ENCODE assay signal across 16 cellular contexts in genomic region chr17:44757918-44758413, GRCh38. TPM values are rescaled to one million over a fixed set of nuclear protein-coding genes. Genes with fewer than 3 reads are reported as not detected.
DNase-seq lines count a peak whose midpoint lies in the region; ATAC-seq and TF ChIP-seq lines count a peak whose summit lies in the region.
"Had no signal": no experiment of that assay in that cellular context is flagged by ENCODE, and none has a peak within 500 bp of the region (broad histone marks: within the 10 kb centered on the region; RNA-seq: fewer than 3 reads in every experiment).

No MANE protein-coding gene starts in this region.

- H3K4me1 Mint-ChIP-seq in activated T-cell treated with anti-CD3 and anti-CD28 coated beads, Interleukin-2, amount 50 U/mL, for 72 hours (ENCODE audit: low read depth): no peaks in the 10 kb centered on the region
- peaks cover 1% of the 10 kb centered on the region for H3K4me1 Mint-ChIP-seq in activated T-cell treated with anti-CD3 and anti-CD28 coated beads, Interleukin-2, amount 50 U/mL, for 24 hours (ENCODE audit: low read depth)
- H3K4me1 Mint-ChIP-seq in activated T-helper 1 cell treated with anti-CD3 and anti-CD28 coated beads, Interleukin-12 subunit alpha, Interleukin-12 subunit beta, Interleukin-2, Interleukin-4 antibody, amounts not matched to agents 30 ng/mL and 10 ng/mL and 1 ng/mL, durations not matched to agents 14 hours and 24 hours and 36 hours (ENCODE audit: low read depth): no peaks in the 10 kb centered on the region
- H3K4me1 Mint-ChIP-seq in stimulated activated memory B cell treated with anti-CD40 and anti-IgM and Interleukin-4, amounts not matched to agents 10 μg/mL and 1 μg/mL and 100 μg/mL, for 72 hours: no peaks in the 10 kb centered on the region

- H3K9me3 Mint-ChIP-seq in activated T-cell treated with anti-CD3 and anti-CD28 coated beads, Interleukin-2, amount 50 U/mL, for 72 hours: no peaks in the 10 kb centered on the region
- no peaks in the 10 kb centered on the region for H3K9me3 Mint-ChIP-seq in activated T-cell treated with anti-CD3 and anti-CD28 coated beads, Interleukin-2, amount 50 U/mL, for 24 hours
- no peaks in the 10 kb centered on the region for H3K9me3 Mint-ChIP-seq in activated T-helper 1 cell treated with anti-CD3 and anti-CD28 coated beads, Interleukin-12 subunit alpha, Interleukin-12 subunit beta, Interleukin-2, Interleukin-4 antibody, amounts not matched to agents 30 ng/mL and 10 ng/mL and 1 ng/mL, durations not matched to agents 14 hours and 24 hours and 36 hours
- H3K9me3 Mint-ChIP-seq in stimulated activated memory B cell treated with anti-CD40 and anti-IgM and Interleukin-4, amounts not matched to agents 10 μg/mL and 1 μg/mL and 100 μg/mL, for 72 hours: no peaks in the 10 kb centered on the region

- peaks cover 29% of the 10 kb centered on the region for H3K27me3 Mint-ChIP-seq in activated T-cell treated with anti-CD3 and anti-CD28 coated beads, Interleukin-2, amount 50 U/mL, for 72 hours (ENCODE audit: low read depth)
- H3K27me3 Mint-ChIP-seq in activated T-cell treated with anti-CD3 and anti-CD28 coated beads, Interleukin-2, amount 50 U/mL, for 24 hours: peaks cover 37% of the 10 kb centered on the region
- H3K27me3 Mint-ChIP-seq in activated T-helper 1 cell treated with anti-CD3 and anti-CD28 coated beads, Interleukin-12 subunit alpha, Interleukin-12 subunit beta, Interleukin-2, Interleukin-4 antibody, amounts not matched to agents 30 ng/mL and 10 ng/mL and 1 ng/mL, durations not matched to agents 14 hours and 24 hours and 36 hours (ENCODE audit: insufficient read depth): peaks cover 36% of the 10 kb centered on the region
- H3K27me3 Mint-ChIP-seq in stimulated activated memory B cell treated with anti-CD40 and anti-IgM and Interleukin-4, amounts not matched to agents 10 μg/mL and 1 μg/mL and 100 μg/mL, for 72 hours: peaks cover 48% of the 10 kb centered on the region

- peaks cover 0 to 1% of the 10 kb centered on the region in 2 donors for H3K36me3 Mint-ChIP-seq in activated T-cell treated with anti-CD3 and anti-CD28 coated beads, Interleukin-2, amount 50 U/mL, for 72 hours (ENCODE audit: insufficient read depth in 2 of 2)
- no peaks in the 10 kb centered on the region for H3K36me3 Mint-ChIP-seq in activated T-cell treated with anti-CD3 and anti-CD28 coated beads, Interleukin-2, amount 50 U/mL, for 24 hours (ENCODE audit: low read depth)
- H3K36me3 Mint-ChIP-seq in activated T-helper 1 cell treated with anti-CD3 and anti-CD28 coated beads, Interleukin-12 subunit alpha, Interleukin-12 subunit beta, Interleukin-2, Interleukin-4 antibody, amounts not matched to agents 30 ng/mL and 10 ng/mL and 1 ng/mL, durations not matched to agents 14 hours and 24 hours and 36 hours (ENCODE audit: low read depth): no peaks in the 10 kb centered on the region
- H3K36me3 Mint-ChIP-seq in stimulated activated memory B cell treated with anti-CD40 and anti-IgM and Interleukin-4, amounts not matched to agents 10 μg/mL and 1 μg/mL and 100 μg/mL, for 72 hours: no peaks in the 10 kb centered on the region

- peaks cover 50% of the 10 kb centered on the region for H3K27me3 ChIP-seq in iPS-20b (ENCODE audit: insufficient read depth, low read length)
- H3K27me3 ChIP-seq in psoas muscle (ENCODE audit: insufficient read depth in 3 of 3, low read length in 2 of 3): peaks cover 0 to 45% (median 14%) of the 10 kb centered on the region in 3 donors

- H3K36me3 ChIP-seq in iPS-20b (ENCODE audit: insufficient read depth, low read depth, low read length): no peaks in the 10 kb centered on the region
- H3K36me3 ChIP-seq in psoas muscle (ENCODE audit: insufficient read depth in 1 of 2, low read depth in 1 of 2): no peaks in the 10 kb centered on the region
- H3K36me3 ChIP-seq: upper lobe of right lung had no signal

- TF ChIP-seq CTCF in psoas muscle (IDR thresholded peaks at IDR 0.05): no peak

- no peak overlapping the region for H3K9ac ChIP-seq in iPS-20b (ENCODE audit: low read depth, low read length)
- H3K9ac ChIP-seq: GM23248 had no signal

- intact Hi-C loops in activated T-helper 1 cell treated with anti-CD3 and anti-CD28 coated beads, Interleukin-12 subunit alpha, Interleukin-12 subunit beta, Interleukin-2, Interleukin-4 antibody, amounts not matched to agents 30 ng/mL and 10 ng/mL and 1 ng/mL, durations not matched to agents 14 hours and 24 hours and 36 hours (cut with micrococcal nuclease): no loop called here
- intact Hi-C loops in psoas muscle (cut with DNase I): no loop called here

- no peaks in the 10 kb centered on the region for H3K9me3 ChIP-seq in iPS-20b (ENCODE audit: insufficient read depth, low read depth, low read length)
- no peaks in the 10 kb centered on the region for H3K9me3 ChIP-seq in psoas muscle
- H3K9me3 ChIP-seq: upper lobe of right lung had no signal

- H3K4me3 Mint-ChIP-seq in activated T-cell treated with anti-CD3 and anti-CD28 coated beads, Interleukin-2, amount 50 U/mL, for 72 hours: peak overlapping the region; percentile 60 to 65
- H3K4me3 Mint-ChIP-seq in activated T-cell treated with anti-CD3 and anti-CD28 coated beads, Interleukin-2, amount 50 U/mL, for 24 hours: no peak overlapping the region
- H3K4me3 Mint-ChIP-seq in activated T-helper 1 cell treated with anti-CD3 and anti-CD28 coated beads, Interleukin-12 subunit alpha, Interleukin-12 subunit beta, Interleukin-2, Interleukin-4 antibody, amounts not matched to agents 30 ng/mL and 10 ng/mL and 1 ng/mL, durations not matched to agents 14 hours and 24 hours and 36 hours: peak overlapping the region; percentile 42
- H3K4me3 Mint-ChIP-seq in stimulated activated memory B cell treated with anti-CD40 and anti-IgM and Interleukin-4, amounts not matched to agents 10 μg/mL and 1 μg/mL and 100 μg/mL, for 72 hours: peak overlapping the region; percentile 51

- no peak for DNase-seq in activated T-cell treated with anti-CD3 and anti-CD28 coated beads, Interleukin-2, amount 50 U/mL, for 72 hours
- DNase-seq in activated T-cell treated with anti-CD3 and anti-CD28 coated beads, Interleukin-2, amount 50 U/mL, for 24 hours: no peak
- no peak for DNase-seq in activated T-helper 1 cell treated with anti-CD3 and anti-CD28 coated beads, Interleukin-12 subunit alpha, Interleukin-12 subunit beta, Interleukin-2, Interleukin-4 antibody, amounts not matched to agents 30 ng/mL and 10 ng/mL and 1 ng/mL, durations not matched to agents 14 hours and 24 hours and 36 hours (ENCODE audit: low spot score)
- DNase-seq in psoas muscle: no peak
- DNase-seq in NCI-H82 treated with DMSO at 0.1 percent for 48 hours (lab: John Stamatoyannopoulos, UW; ENCODE audit: unreplicated experiment): no peak
- DNase-seq: DND-41; NK-92 treated with Interleukin-12 subunit alpha and Interleukin-12 subunit beta, amount 100 ng/mL, for 24 hours; occipital lobe; WERI-Rb-1 had no signal

- no peak for ATAC-seq in activated T-cell treated with anti-CD3 and anti-CD28 coated beads, Interleukin-2, amount 50 U/mL, for 72 hours (replicated peaks in 1 of 2)
- ATAC-seq in stimulated activated memory B cell treated with anti-CD40 and anti-IgM and Interleukin-4, amounts not matched to agents 10 μg/mL and 1 μg/mL and 100 μg/mL, for 72 hours: no peak
- no peak for ATAC-seq in HG02973 (IDR thresholded peaks at IDR 0.05; ENCODE audit: unreplicated experiment)
- ATAC-seq in psoas muscle: no peak
- ATAC-seq: GM12878 had no signal

- no peak overlapping the region for H3K27ac Mint-ChIP-seq in activated T-cell treated with anti-CD3 and anti-CD28 coated beads, Interleukin-2, amount 50 U/mL, for 72 hours
- no peak overlapping the region for H3K27ac Mint-ChIP-seq in activated T-cell treated with anti-CD3 and anti-CD28 coated beads, Interleukin-2, amount 50 U/mL, for 24 hours
- H3K27ac Mint-ChIP-seq in activated T-helper 1 cell treated with anti-CD3 and anti-CD28 coated beads, Interleukin-12 subunit alpha, Interleukin-12 subunit beta, Interleukin-2, Interleukin-4 antibody, amounts not matched to agents 30 ng/mL and 10 ng/mL and 1 ng/mL, durations not matched to agents 14 hours and 24 hours and 36 hours: no peak overlapping the region
- H3K27ac Mint-ChIP-seq in stimulated activated memory B cell treated with anti-CD40 and anti-IgM and Interleukin-4, amounts not matched to agents 10 μg/mL and 1 μg/mL and 100 μg/mL, for 72 hours: no peak overlapping the region

- WGBS in psoas muscle, 3 donors: 40 to 58% (median 53%) methylated on average over 5 of the region's 5 CpGs

- H3K4me3 ChIP-seq in iPS-20b (ENCODE audit: low read length) (peak overlapping the region; percentile 54), psoas muscle (no peak overlapping the region)
- H3K4me3 ChIP-seq: GM12878, SJSA1 had no signal

- no peak overlapping the region for H3K27ac ChIP-seq in iPS-20b (ENCODE audit: low read length)
- no peak overlapping the region for H3K27ac ChIP-seq in psoas muscle
- H3K27ac ChIP-seq: GM23248, SJSA1, upper lobe of right lung, WERI-Rb-1 had no signal

- H3K4me1 ChIP-seq in iPS-20b (ENCODE audit: insufficient read depth, low read length): no peaks in the 10 kb centered on the region
- peaks cover 6% of the 10 kb centered on the region for H3K4me1 ChIP-seq in psoas muscle

RNA-seq across cellular contexts. Expression of gene ADAM11, which starts 0.8 kb away (rescaled TPM):
- 1 to 10 TPM in 1 of 2 donors, under 1 TPM in 1; 0.56 to 1.6 TPM for total RNA-seq in activated T-cell treated with anti-CD3 and anti-CD28 coated beads, Interleukin-2, amount 50 U/mL, for 72 hours
- 0.32 and 0.52 TPM in 2 replicates for total RNA-seq in activated T-helper 1 cell treated with anti-CD3 and anti-CD28 coated beads, Interleukin-12 subunit alpha, Interleukin-12 subunit beta, Interleukin-2, Interleukin-4 antibody, amounts not matched to agents 30 ng/mL and 10 ng/mL and 1 ng/mL, durations not matched to agents 14 hours and 24 hours and 36 hours
- total RNA-seq in psoas muscle: under 1 TPM in 2 of 4 donors, not detected in 2; 0.15 to 0.26 TPM
- under 1 TPM; 0.03 to 0.21 (median 0.05) TPM for polyA plus RNA-seq in psoas muscle

RNA-seq across cellular contexts. Expression of gene DBF4B, which starts 49.5 kb away (rescaled TPM):
- 10 to 100 TPM; 24.7 to 34.4 TPM for total RNA-seq in activated T-cell treated with anti-CD3 and anti-CD28 coated beads, Interleukin-2, amount 50 U/mL, for 72 hours
- total RNA-seq in activated T-helper 1 cell treated with anti-CD3 and anti-CD28 coated beads, Interleukin-12 subunit alpha, Interleukin-12 subunit beta, Interleukin-2, Interleukin-4 antibody, amounts not matched to agents 30 ng/mL and 10 ng/mL and 1 ng/mL, durations not matched to agents 14 hours and 24 hours and 36 hours: 22.5 and 22.8 TPM in 2 replicates
- total RNA-seq in psoas muscle: 1 to 10 TPM; 2.0 to 3.9 (median 3.1) TPM
- polyA plus RNA-seq in psoas muscle: 1 to 10 TPM in 2 of 3 donors, under 1 TPM in 1; 0.79 to 5.0 (median 3.2) TPM
